Comparison of ENCODE assay signal across 25 cellular contexts in genomic region chr4:14188214-14188613, GRCh38.
"Had no signal": no experiment of that assay in that cellular context is flagged by ENCODE, and none has a peak within 500 bp of the region (broad histone marks: within the 10 kb centered on the region; RNA-seq: fewer than 3 reads in every experiment).

No MANE protein-coding gene starts in this region.

- ATAC-seq: effector memory CD8-positive, alpha-beta T cell; esophagus mucosa; foreskin keratinocyte; gastroesophageal sphincter; heart left ventricle; left cardiac atrium; left lung; left ventricle myocardium superior; lower lobe of right lung; naive thymus-derived CD4-positive, alpha-beta T cell had no signal

- FAIRE-seq: endometrium, frontal cortex, islet of Langerhans, keratinocyte had no signal

- H3K36me3 Mint-ChIP-seq: naive thymus-derived CD4-positive, alpha-beta T cell had no signal

- H3K27me3 Mint-ChIP-seq: dendritic cell treated with granulocyte-macrophage colony-stimulating factor and Interleukin-4, amounts not matched to agents 40 ng/mL and 50 ng/mL, for 4 days; effector memory CD8-positive, alpha-beta T cell had no signal

- H3K27ac ChIP-seq: colonic mucosa, epithelial cell of prostate, foreskin keratinocyte, gastroesophageal sphincter, heart left ventricle, hepatocyte, left lung, lower lobe of right lung had no signal

- H3K4me1 ChIP-seq: colonic mucosa, foreskin keratinocyte, gastroesophageal sphincter, left lung, lower lobe of right lung had no signal

- H3K27ac Mint-ChIP-seq: dendritic cell treated with granulocyte-macrophage colony-stimulating factor and Interleukin-4, amounts not matched to agents 40 ng/mL and 50 ng/mL, for 4 days; effector memory CD8-positive, alpha-beta T cell; endodermal cell had no signal

- H3K4me3 ChIP-seq: colonic mucosa, gastroesophageal sphincter, heart left ventricle, hepatocyte, left lung, lower lobe of right lung had no signal

- H3K4me3 Mint-ChIP-seq: dendritic cell treated with granulocyte-macrophage colony-stimulating factor and Interleukin-4, amounts not matched to agents 40 ng/mL and 50 ng/mL, for 4 days; effector memory CD8-positive, alpha-beta T cell; endodermal cell; naive thymus-derived CD4-positive, alpha-beta T cell had no signal

- H3K27me3 ChIP-seq: colonic mucosa, gastroesophageal sphincter, heart left ventricle, hepatocyte, left lung had no signal

- DNase-seq: colonic mucosa; cortex of kidney; effector CD8-positive, alpha-beta T cell; effector memory CD8-positive, alpha-beta T cell; endodermal cell; erythroblast; foreskin keratinocyte; heart left ventricle; hypothalamus; left cardiac atrium; left lung; left ventricle myocardium superior; lower lobe of right lung; mesendoderm; midbrain; naive thymus-derived CD4-positive, alpha-beta T cell had no signal

- H3K9me3 Mint-ChIP-seq: dendritic cell treated with granulocyte-macrophage colony-stimulating factor and Interleukin-4, amounts not matched to agents 40 ng/mL and 50 ng/mL, for 4 days; effector memory CD8-positive, alpha-beta T cell; endodermal cell had no signal

- H3K36me3 ChIP-seq: colonic mucosa, gastroesophageal sphincter, heart left ventricle, left lung, lower lobe of right lung had no signal

- H3K9me3 ChIP-seq: colonic mucosa, gastroesophageal sphincter, heart left ventricle, left lung, lower lobe of right lung had no signal
